ENCODE assay signal across 8 cellular contexts in the genomic region with DNA sequence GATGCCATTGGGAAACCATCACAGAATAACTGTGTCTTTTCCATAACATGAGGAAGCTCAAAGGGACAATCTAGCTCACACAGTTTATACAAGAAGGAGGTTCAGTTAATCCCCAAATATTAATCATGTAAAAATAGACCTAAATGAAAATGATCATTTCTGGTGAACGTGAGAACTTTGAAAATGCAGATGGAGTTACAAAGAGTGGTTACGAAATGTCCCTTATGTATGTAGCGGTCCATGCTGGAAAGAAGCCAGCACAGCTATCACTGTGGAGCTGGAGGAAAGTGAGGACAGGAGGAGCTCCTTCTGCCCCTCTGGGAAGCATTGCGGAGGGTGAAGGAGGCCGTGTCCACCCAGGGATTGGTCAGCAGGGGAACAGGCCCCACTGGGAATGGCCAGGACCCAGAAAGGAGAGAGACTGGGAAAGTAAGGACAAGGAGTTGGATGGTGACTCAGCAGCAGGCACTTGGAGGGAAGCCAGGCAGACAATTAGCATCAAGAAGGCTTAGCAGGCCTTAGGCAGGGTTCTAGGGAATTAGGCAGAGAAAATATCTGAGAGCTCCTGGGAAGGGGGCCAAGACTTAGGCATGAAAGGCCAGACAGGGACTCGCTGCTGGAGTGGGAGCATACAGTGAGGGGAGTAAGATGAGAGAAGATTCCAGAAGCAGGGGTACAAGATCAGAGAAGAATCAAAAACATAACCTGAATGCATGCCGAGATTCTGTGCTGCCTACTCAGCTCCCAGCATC.
DNase-seq lines count a peak whose midpoint lies in the region; ATAC-seq and TF ChIP-seq lines count a peak whose summit lies in the region.

No MANE protein-coding gene starts in this region.

- H3K4me1 ChIP-seq in stomach smooth muscle (ENCODE audit: control insufficient read depth, insufficient read depth, low read length) = peaks cover 50% of the 10 kb centered on the region

- H3K9ac ChIP-seq in stomach smooth muscle (ENCODE audit: low read length in 2 of 2) = peak overlapping the region in 1 of 2 donors; percentile 42

- no peaks in the 10 kb centered on the region for H3K27me3 ChIP-seq in stomach smooth muscle (ENCODE audit: control insufficient read depth in 1 of 2, insufficient read depth in 2 of 2, low read length in 2 of 2)

- H3K9me3 ChIP-seq in stomach smooth muscle (ENCODE audit: control insufficient read depth in 2 of 2, low read length in 2 of 2) = no peaks in the 10 kb centered on the region

- TF ChIP-seq CTCF in astrocyte of the cerebellum (IDR thresholded peaks at IDR 0.05; ENCODE audit: low read depth, low read length, missing control alignments) = no peak

- H3K4me3 ChIP-seq in astrocyte of the cerebellum (ENCODE audit: low read depth, low read length) (no peak overlapping the region), stomach smooth muscle (ENCODE audit: low read length in 2 of 2) (peak overlapping the region; percentile 9 to 40)

- H3K27ac ChIP-seq in stomach smooth muscle (ENCODE audit: low read length) = peak overlapping the region; percentile 85

- peak; percentile 87 for DNase-seq in Ammon's horn (ENCODE audit: low spot score)
- DNase-seq in NCI-H1436 treated with DMSO at 0.1 percent for 48 hours (lab: John Stamatoyannopoulos, UW) = peak; percentile 58
- peak; percentile 95 for DNase-seq in astrocyte of the cerebellum (ENCODE audit: low read depth)
- peak; percentile 31 for DNase-seq in iPS-NIHi7 (ENCODE audit: extremely low spot score)
- no peak for DNase-seq in NAMALWA (ENCODE audit: low spot score)
- no peak for DNase-seq in 8988T

- H3K36me3 ChIP-seq in stomach smooth muscle (ENCODE audit: control insufficient read depth in 2 of 2, insufficient read depth in 2 of 2, low read length in 2 of 2) = peaks cover 0 to 2% of the 10 kb centered on the region in 2 donors

- ATAC-seq in HG02870 (IDR thresholded peaks at IDR 0.05; ENCODE audit: unreplicated experiment) = no peak

- in situ Hi-C loops in astrocyte of the cerebellum (cut with HindIII; ENCODE audit: low sequenced_read_pairs) = no loop called here

Comparison
In these comparisons a context has a peak if more than half of its experiments do, and no peak if none do; other contexts are left out.
1. DNase-seq: peak in Ammon's horn (single experiment), NCI-H1436 treated with DMSO at 0.1 percent for 48 hours (single experiment), astrocyte of the cerebellum (single experiment) and iPS-NIHi7 (single experiment); none in NAMALWA (single experiment) and 8988T (single experiment).